Comparison of ENCODE assay signal across 8 cellular contexts in the genomic region with DNA sequence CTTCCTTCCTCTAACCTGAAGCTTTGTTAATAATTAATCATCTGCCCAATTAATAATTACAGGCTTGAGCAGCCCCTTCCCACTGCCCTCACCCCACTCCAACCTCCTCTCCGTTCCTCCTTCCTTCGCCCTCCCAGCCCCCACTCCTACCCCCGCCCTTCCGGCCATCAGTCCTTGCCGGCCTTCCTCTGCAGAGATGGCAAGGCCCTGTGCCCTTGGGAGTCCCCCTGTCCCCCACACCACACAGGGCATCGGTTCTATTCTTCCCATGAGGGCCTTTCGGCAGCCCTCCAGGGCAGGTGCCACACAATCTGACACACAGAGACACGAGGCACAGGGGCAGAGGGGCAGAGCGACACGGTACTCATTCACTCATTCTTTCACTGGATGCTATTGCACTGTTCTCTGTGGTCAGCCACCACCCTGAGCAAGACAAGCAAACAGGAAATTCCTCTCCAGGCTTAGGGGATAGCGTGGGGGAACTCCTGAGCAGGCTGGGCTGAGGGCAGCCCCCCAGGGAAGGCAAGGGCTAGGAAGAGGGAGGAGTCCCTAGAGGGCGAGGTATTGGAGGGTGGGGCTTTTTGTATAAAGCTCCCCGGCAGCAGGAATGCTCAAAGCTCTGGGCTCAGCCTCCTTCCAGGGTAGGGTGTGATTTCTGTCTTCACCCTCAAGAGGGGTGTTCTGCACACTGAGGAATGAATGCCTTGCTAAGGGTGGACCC. TPM values are rescaled to one million over a fixed set of nuclear protein-coding genes. Genes with fewer than 3 reads are reported as not detected.
DNase-seq lines count a peak whose midpoint lies in the region; ATAC-seq and TF ChIP-seq lines count a peak whose summit lies in the region.

No MANE protein-coding gene starts in this region.

- no peaks in the 10 kb centered on the region for H3K79me2 ChIP-seq in mammary epithelial cell (ENCODE audit: insufficient read depth, low read length)

- intact Hi-C loops in mammary epithelial cell (cut with micrococcal nuclease): no loop called here
- intact Hi-C loops in prostate gland (cut with DNase I): no loop called here

- no TSS peak for BruUV-seq in mammary epithelial cell (replicated peaks; lab: Mats Ljungman, UMichigan)

- H3K9me3 ChIP-seq in mammary epithelial cell (replicated peaks; ENCODE audit: insufficient read depth, low read length): no peaks in the 10 kb centered on the region
- no peaks in the 10 kb centered on the region for H3K9me3 ChIP-seq in prostate gland

- CTCF ChIA-PET in mammary epithelial cell (lab: Charles Lee; ENCODE audit: low non-redundant PET): no interaction called here

- peak; percentile 3 to 9 for DNase-seq in AML-193 (lab: John Stamatoyannopoulos, UW)
- peak; percentile 21 for DNase-seq in mammary epithelial cell
- peak; percentile 57 for DNase-seq in mucosa of gallbladder (ENCODE audit: low spot score)
- DNase-seq in NCI-H146 (lab: John Stamatoyannopoulos, UW): no peak
- DNase-seq in NCI-H1048 (lab: John Stamatoyannopoulos, UW): no peak
- DNase-seq in prostate gland (ENCODE audit: low spot score): no peak

- H3K27me3 ChIP-seq in mammary epithelial cell (ENCODE audit: insufficient read depth, low read length) (no peaks in the 10 kb centered on the region), prostate gland (replicated peaks; ENCODE audit: insufficient read depth) (no peaks in the 10 kb centered on the region)

- H3K4me3 ChIP-seq in mammary epithelial cell (replicated peaks in 1 of 3; ENCODE audit: insufficient read depth in 1 of 3, low read depth in 2 of 3, low read length in 3 of 3) (no peak overlapping the region), prostate gland (no peak overlapping the region)

- H3K4me1 ChIP-seq in mammary epithelial cell (ENCODE audit: insufficient read depth, low read length): peaks cover 7% of the 10 kb centered on the region
- no peaks in the 10 kb centered on the region for H3K4me1 ChIP-seq in prostate gland (replicated peaks)

- H2AFZ ChIP-seq in mammary epithelial cell (ENCODE audit: low read depth, low read length): no peak overlapping the region

- in situ Hi-C loops in mammary epithelial cell (cut with MboI; ENCODE audit: low sequenced_read_pairs in 2 of 2): no loop called here

- H3K9ac ChIP-seq in mammary epithelial cell (ENCODE audit: insufficient read depth, low read length): no peak overlapping the region

- no peak overlapping the region for H3K4me2 ChIP-seq in mammary epithelial cell (ENCODE audit: insufficient read depth, low read depth, low read length)

- H3K36me3 ChIP-seq in mammary epithelial cell (ENCODE audit: insufficient read depth, low read length) (no peaks in the 10 kb centered on the region), prostate gland (no peaks in the 10 kb centered on the region)

- TF ChIP-seq CTCF in mammary epithelial cell (conservative IDR thresholded peaks at IDR 0.05 in 1 of 2, IDR thresholded peaks at IDR 0.05 in 1 of 2; ENCODE audit: extremely low read depth in 1 of 2, insufficient read depth in 1 of 2, low read depth in 1 of 2, low read length in 2 of 2) (no peak), prostate gland (IDR thresholded peaks at IDR 0.05) (no peak)

- peak; percentile 52 for ATAC-seq in GM19043 (IDR thresholded peaks at IDR 0.05; ENCODE audit: low read depth, unreplicated experiment)

- no peak overlapping the region for H3K27ac ChIP-seq in mammary epithelial cell (ENCODE audit: insufficient read depth, low read depth, low read length)
- H3K27ac ChIP-seq in prostate gland: no peak overlapping the region

- dilution Hi-C loops in mammary epithelial cell (cut with HindIII; ENCODE audit: low sequenced_read_pairs): loop anchor here (10.0 kb wide), 1 partner anchor 67 kb away; no protein-coding TSS in a partner anchor

- H4K20me1 ChIP-seq in mammary epithelial cell (ENCODE audit: insufficient read depth, low read length): no peaks in the 10 kb centered on the region

- no peak for TF ChIP-seq POLR2A in prostate gland (IDR thresholded peaks at IDR 0.05)

- no peak for TF ChIP-seq EP300 in Ishikawa (IDR thresholded peaks at IDR 0.05; ENCODE audit: borderline replicate concordance)

- WGBS in mammary epithelial cell (ENCODE audit: low coverage, missing lambda C conversion rate): 43% methylated on average over 12 of the region's 13 CpGs
- 47% methylated on average over 13 of the region's 13 CpGs for WGBS in prostate gland

- TF ChIP-seq RAD21 in Ishikawa (IDR thresholded peaks at IDR 0.05; ENCODE audit: low read depth): no peak

TF ChIP-seq in Ishikawa, 13 proteins besides CTCF, POLR2A, EP300 and RAD21:
- no peak for TF ChIP-seq CREB1 (IDR thresholded peaks at IDR 0.05; ENCODE audit: low read depth)
- TF ChIP-seq, protein P1, sequence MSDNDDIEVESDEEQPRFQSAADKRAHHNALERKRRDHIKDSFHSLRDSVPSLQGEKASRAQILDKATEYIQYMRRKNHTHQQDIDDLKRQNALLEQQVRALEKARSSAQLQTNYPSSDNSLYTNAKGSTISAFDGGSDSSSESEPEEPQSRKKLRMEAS (IDR thresholded peaks at IDR 0.05): no peak
- TF ChIP-seq, protein P2, sequence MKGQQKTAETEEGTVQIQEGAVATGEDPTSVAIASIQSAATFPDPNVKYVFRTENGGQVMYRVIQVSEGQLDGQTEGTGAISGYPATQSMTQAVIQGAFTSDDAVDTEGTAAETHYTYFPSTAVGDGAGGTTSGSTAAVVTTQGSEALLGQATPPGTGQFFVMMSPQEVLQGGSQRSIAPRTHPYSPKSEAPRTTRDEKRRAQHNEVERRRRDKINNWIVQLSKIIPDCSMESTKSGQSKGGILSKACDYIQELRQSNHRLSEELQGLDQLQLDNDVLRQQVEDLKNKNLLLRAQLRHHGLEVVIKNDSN (IDR thresholded peaks at IDR 0.05): no peak
- no peak for TF ChIP-seq FOXM1 (IDR thresholded peaks at IDR 0.05; ENCODE audit: borderline replicate concordance, low read depth)
- 0 out of 2 replicates have a peak, but pooled peaks have one; percentile 50 for TF ChIP-seq ZBTB7A (IDR thresholded peaks at IDR 0.05; ENCODE audit: low read depth)
- no peak for TF ChIP-seq TAF1 (IDR thresholded peaks at IDR 0.05; ENCODE audit: low read depth)
- no peak for TF ChIP-seq EGR1 (IDR thresholded peaks at IDR 0.05)

RNA-seq across cellular contexts. Expression of a gene that starts 14.8 kb away (rescaled TPM):
- total RNA-seq in mammary epithelial cell (under 1 TPM in 1 of 2 donors, not detected in 1; under 0.01 TPM), mucosa of gallbladder (104 TPM), prostate gland (1 to 10 TPM in 1 of 2 donors, under 1 TPM in 1; 0.82 to 7.4 TPM)
- polyA plus RNA-seq in mammary epithelial cell: not detected
- not detected for polyA minus RNA-seq in mammary epithelial cell

RNA-seq across cellular contexts. Expression of a gene that starts 30.5 kb away (rescaled TPM):
- 10 to 100 TPM; 36.8 to 36.9 TPM for total RNA-seq in mammary epithelial cell
- polyA plus RNA-seq in mammary epithelial cell: 25.6 TPM
- 40.2 TPM for polyA minus RNA-seq in mammary epithelial cell
- 24.1 TPM for total RNA-seq in mucosa of gallbladder
- total RNA-seq in prostate gland: 10 to 100 TPM; 24.0 to 38.6 TPM

RNA-seq across cellular contexts. Expression of a gene that starts 48.8 kb away (rescaled TPM):
- 100 to 1,000 TPM; 598 to 653 TPM for total RNA-seq in mammary epithelial cell
- 904 TPM for polyA plus RNA-seq in mammary epithelial cell
- polyA minus RNA-seq in mammary epithelial cell: 327 TPM
- 248 TPM for total RNA-seq in mucosa of gallbladder
- 100 to 1,000 TPM; 294 to 334 TPM for total RNA-seq in prostate gland

Comparison
In these comparisons a context has a peak if more than half of its experiments do, and no peak if none do; other contexts are left out.
1. DNase-seq: peak in AML-193 (2 of 2), mammary epithelial cell (single experiment) and mucosa of gallbladder (single experiment); none in NCI-H146 (single experiment), NCI-H1048 (single experiment) and prostate gland (single experiment).
2. RNA of a gene that starts 14.8 kb away (total RNA-seq): 104 TPM in mucosa of gallbladder (single experiment); 0.82 to 7.4 TPM in prostate gland and under 0.01 TPM in mammary epithelial cell; every median in the first group is over 10 times any median in the second.